ENCODE assay signal across 9 cellular contexts in the genomic region with DNA sequence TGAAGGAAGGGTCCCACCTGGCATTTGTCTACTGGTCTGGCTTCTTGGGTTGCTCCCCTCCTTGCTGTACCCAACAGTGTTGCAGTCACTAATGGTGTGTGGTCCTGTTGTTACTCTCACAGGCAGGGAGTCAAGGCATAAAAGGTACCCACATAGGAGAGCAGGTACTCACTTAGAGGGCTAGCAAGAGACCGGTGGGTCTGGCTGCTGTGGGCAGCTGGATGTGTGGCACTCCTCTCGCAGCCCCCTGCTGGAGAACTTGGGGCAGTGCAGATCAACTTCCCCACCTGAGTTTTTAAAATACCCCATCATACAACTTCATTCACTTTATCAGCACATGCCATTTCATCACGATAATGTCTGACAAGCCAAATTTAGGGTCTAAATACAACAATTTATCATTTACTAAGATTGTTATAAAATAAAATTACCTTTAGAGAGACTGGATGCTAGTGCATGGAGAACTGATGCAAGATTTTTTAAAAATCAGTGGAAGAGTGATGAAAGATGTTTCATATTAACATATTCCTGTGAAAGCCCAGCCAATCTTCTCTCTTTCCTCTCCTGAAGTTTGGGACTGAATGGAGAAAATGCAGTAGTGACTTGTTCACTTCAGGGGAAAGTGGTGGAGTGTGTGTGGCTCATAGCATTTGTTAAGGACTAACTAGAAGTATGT. TPM values are rescaled to one million over a fixed set of nuclear protein-coding genes. Genes with fewer than 3 reads are reported as not detected.
DNase-seq lines count a peak whose midpoint lies in the region; ATAC-seq, FAIRE-seq and TF ChIP-seq lines count a peak whose summit lies in the region.
"Had no signal": no experiment of that assay in that cellular context is flagged by ENCODE, and none has a peak within 500 bp of the region (broad histone marks: within the 10 kb centered on the region; RNA-seq: fewer than 3 reads in every experiment).

No MANE protein-coding gene starts in this region.

- TF ChIP-seq EP300 in H1 (IDR thresholded peaks at IDR 0.05; ENCODE audit: borderline replicate concordance in 1 of 2, low read depth in 2 of 2, low read length in 2 of 2), result no peak

- no peaks in the 10 kb centered on the region for H3K79me2 ChIP-seq in H1 (ENCODE audit: control insufficient read depth in 1 of 2, insufficient read depth in 2 of 2, low read length in 2 of 2)

- peaks cover 26% of the 10 kb centered on the region for H3K4me1 Mint-ChIP-seq in activated CD4-positive, alpha-beta T cell treated with anti-CD3 and anti-CD28 coated beads, Interleukin-2, amount 10 ng/mL, durations not matched to agents 24 days and 14 days
- no peaks in the 10 kb centered on the region for H3K4me1 Mint-ChIP-seq in mesothelial cell of epicardium

- H3K27ac Mint-ChIP-seq in activated CD4-positive, alpha-beta T cell treated with anti-CD3 and anti-CD28 coated beads, Interleukin-2, amount 10 ng/mL, durations not matched to agents 24 days and 14 days, result no peak overlapping the region
- H3K27ac Mint-ChIP-seq in mesothelial cell of epicardium, result no peak overlapping the region

- H3K4me3 ChIP-seq in H1 (ENCODE audit: extremely low read depth in 1 of 4, insufficient read depth in 2 of 4, low read depth in 3 of 4, low read length in 4 of 4), result no peak overlapping the region
- H3K4me3 ChIP-seq in testis, result no peak overlapping the region
- H3K4me3 ChIP-seq: SK-N-MC had no signal

- H3K56ac ChIP-seq in H1 (replicated peaks; ENCODE audit: insufficient read length, low read depth, low read length), result no peak overlapping the region

- DNase-seq in COR-L47 (lab: John Stamatoyannopoulos, UW) (peak; percentile 61), NCI-H2029 treated with DMSO at 0.1 percent for 48 hours (lab: John Stamatoyannopoulos, UW) (peak; percentile 42), H1 (ENCODE audit: low read depth in 1 of 2, low spot score in 2 of 2) (peak in 1 of 2 experiments; percentile 66), mesothelial cell of epicardium (ENCODE audit: low spot score in 2 of 2, unreplicated experiment in 2 of 2) (no peak), testis (peak; percentile 62)
- peak; percentile 84 for DNase-seq in activated CD4-positive, alpha-beta T cell treated with anti-CD3 and anti-CD28 coated beads, Interleukin-2, amount 10 ng/mL, durations not matched to agents 24 days and 14 days

- no peak overlapping the region for H4K5ac ChIP-seq in H1 (ENCODE audit: insufficient read length, low read depth, low read length)

- no peak overlapping the region for H2AK5ac ChIP-seq in H1 (ENCODE audit: low read depth, low read length)

- H4K20me1 ChIP-seq in H1 (replicated peaks in 1 of 2; ENCODE audit: control insufficient read depth in 1 of 2, insufficient read depth in 2 of 2, low read length in 2 of 2), result peaks cover 1 to 4% of the 10 kb centered on the region in 2 experiments

- no peak overlapping the region for H2AFZ ChIP-seq in H1 (ENCODE audit: low read length)

- peaks cover 0 to 1% (median 0%) of the 10 kb centered on the region in 4 experiments; a peak in 3 of 7 replicates for H3K4me1 ChIP-seq in H1 (replicated peaks in 1 of 4; ENCODE audit: control insufficient read depth in 3 of 4, insufficient read depth in 4 of 4, low read length in 3 of 4)
- H3K4me1 ChIP-seq in testis, result no peaks in the 10 kb centered on the region

- ATAC-seq in GM21390 (IDR thresholded peaks at IDR 0.05; ENCODE audit: unreplicated experiment) (peak; percentile 70), HG03097 (IDR thresholded peaks at IDR 0.05; ENCODE audit: low FRiP score, unreplicated experiment) (no peak)

- no peak overlapping the region for H3K9ac ChIP-seq in H1 (replicated peaks in 1 of 4; ENCODE audit: extremely low read depth in 1 of 4, low read depth in 3 of 4, low read length in 3 of 4)

- H3K4me2 ChIP-seq in H1 (ENCODE audit: insufficient read depth in 1 of 2, low read depth in 2 of 2, low read length in 2 of 2), result no peak overlapping the region

- no peak overlapping the region for H2BK15ac ChIP-seq in H1 (ENCODE audit: low read length)

- no peak overlapping the region for H3K18ac ChIP-seq in H1 (ENCODE audit: extremely low read depth, low read length)

- no peak overlapping the region for H2BK120ac ChIP-seq in H1 (replicated peaks; ENCODE audit: low read depth, low read length)

- H3K27me3 ChIP-seq in H1 (replicated peaks in 1 of 4; ENCODE audit: control insufficient read depth in 3 of 4, extremely low read depth in 1 of 4, insufficient read depth in 3 of 4, low read length in 3 of 4), result no peaks in the 10 kb centered on the region
- H3K27me3 ChIP-seq in testis, result no peaks in the 10 kb centered on the region

- no peaks in the 10 kb centered on the region; the same call in 1 of the 2 replicates for H3K23me2 ChIP-seq in H1 (ENCODE audit: low read depth, low read length)

- WGBS in H1 (ENCODE audit: extremely low coverage in 1 of 2, insufficient coverage in 1 of 2, insufficient read length in 1 of 2, insufficient replicate concordance in 2 of 2, low coverage in 1 of 2, low lambda C conversion rate in 2 of 2, missing lambda C conversion rate in 1 of 2), 2 experiments, result 57% methylated on average over 3 of the region's 3 CpGs; no CpG with 5 or more reads in 1 of the 2 experiments
- WGBS in testis, 2 donors, result 25 to 33% methylated on average over 3 of the region's 3 CpGs

- TF ChIP-seq RAD21 in H1 (IDR thresholded peaks at IDR 0.05 in 1 of 2, conservative IDR thresholded peaks at IDR 0.05 in 1 of 2; ENCODE audit: low read depth in 2 of 2, low read length in 2 of 2), result peak; percentile 73 to 76

- no peaks in the 10 kb centered on the region for H3K27me3 Mint-ChIP-seq in activated CD4-positive, alpha-beta T cell treated with anti-CD3 and anti-CD28 coated beads, Interleukin-2, amount 10 ng/mL, durations not matched to agents 24 days and 14 days
- no peaks in the 10 kb centered on the region for H3K27me3 Mint-ChIP-seq in mesothelial cell of epicardium (ENCODE audit: low read depth)

- H4K8ac ChIP-seq in H1 (ENCODE audit: extremely low read depth, insufficient read depth, low read length), result no peak overlapping the region

- H2BK12ac ChIP-seq in H1 (ENCODE audit: low read depth, low read length), result no peak overlapping the region

- H3K4me3 Mint-ChIP-seq in activated CD4-positive, alpha-beta T cell treated with anti-CD3 and anti-CD28 coated beads, Interleukin-2, amount 10 ng/mL, durations not matched to agents 24 days and 14 days, result no peak overlapping the region
- no peak overlapping the region for H3K4me3 Mint-ChIP-seq in mesothelial cell of epicardium

- FAIRE-seq in H1 (lab: Jason Lieb, UNC), result no peak

- CTCF ChIA-PET in H1 (lab: Charles Lee; ENCODE audit: partially characterized antibody), result interaction anchor here (0.7 to 4.3 kb wide), 29 partner anchors 8 to 358 kb away, joined by 3 to 43 read pairs (median 5); a partner anchor contains a TSS

- no peak overlapping the region for H3K27ac ChIP-seq in H1 (ENCODE audit: low read depth, low read length)
- H3K27ac ChIP-seq in testis, result no peak overlapping the region
- H3K27ac ChIP-seq: SK-N-MC had no signal

- no peak overlapping the region for H2BK5ac ChIP-seq in H1 (ENCODE audit: low read depth, low read length)

- H3K9me3 Mint-ChIP-seq in activated CD4-positive, alpha-beta T cell treated with anti-CD3 and anti-CD28 coated beads, Interleukin-2, amount 10 ng/mL, durations not matched to agents 24 days and 14 days, result no peaks in the 10 kb centered on the region
- H3K9me3 Mint-ChIP-seq in mesothelial cell of epicardium, result no peaks in the 10 kb centered on the region

- H3K79me1 ChIP-seq in H1 (ENCODE audit: low read depth, low read length), result no peaks in the 10 kb centered on the region

- no peaks in the 10 kb centered on the region for H3K9me3 ChIP-seq in H1 (ENCODE audit: insufficient read depth in 2 of 2, low read depth in 1 of 2, low read length in 1 of 2)
- H3K9me3 ChIP-seq in testis, result no peaks in the 10 kb centered on the region

- H4K91ac ChIP-seq in H1 (replicated peaks; ENCODE audit: insufficient read length, low read length), result no peak overlapping the region

- POLR2A ChIA-PET in H1 (lab: Charles Lee; ENCODE audit: partially characterized antibody), result interaction anchor here (0.9 to 1.7 kb wide), 2 partner anchors 124 to 131 kb away, joined by 3 read pairs; no protein-coding TSS in a partner anchor

- no peak overlapping the region for H2BK20ac ChIP-seq in H1 (ENCODE audit: low read length)

- no peak overlapping the region for H3K4ac ChIP-seq in H1 (replicated peaks; ENCODE audit: insufficient read length, low read depth, low read length)

- peak; percentile 82 to 91 (median 86) for TF ChIP-seq CTCF in H1 (IDR thresholded peaks at IDR 0.05; ENCODE audit: control extremely low read depth in 1 of 3, insufficient read depth in 1 of 3, low read depth in 1 of 3, low read length in 3 of 3)
- peak; percentile 92 for TF ChIP-seq CTCF in mesothelial cell of epicardium (IDR thresholded peaks at IDR 0.05; ENCODE audit: unreplicated experiment)
- peak; percentile 70 to 93 (median 79) for TF ChIP-seq CTCF in testis (IDR thresholded peaks at IDR 0.05)

- no peak overlapping the region for H3K23ac ChIP-seq in H1 (ENCODE audit: insufficient read length)

- intact Hi-C loops in activated CD4-positive, alpha-beta T cell treated with anti-CD3 and anti-CD28 coated beads, Interleukin-2, amount 10 ng/mL, durations not matched to agents 24 days and 14 days (cut with micrococcal nuclease), result loop anchor here (1.0 kb wide), 3 partner anchors 9 to 132 kb away; no protein-coding TSS in a partner anchor
- intact Hi-C loops in testis (cut with DNase I; ENCODE audit: low total_unique reads), result no loop called here

- TF ChIP-seq POLR2A in H1 (IDR thresholded peaks at IDR 0.05; ENCODE audit: control extremely low read depth in 1 of 2, low read depth in 2 of 2, low read length in 2 of 2), result no peak
- no peak for TF ChIP-seq POLR2A in testis (IDR thresholded peaks at IDR 0.05)

- H3K36me3 Mint-ChIP-seq in activated CD4-positive, alpha-beta T cell treated with anti-CD3 and anti-CD28 coated beads, Interleukin-2, amount 10 ng/mL, durations not matched to agents 24 days and 14 days (ENCODE audit: low read depth), result peaks cover 13% of the 10 kb centered on the region
- H3K36me3 Mint-ChIP-seq in mesothelial cell of epicardium, result peaks cover 20% of the 10 kb centered on the region

- no peak overlapping the region for H3K14ac ChIP-seq in H1 (ENCODE audit: insufficient read length)

- H3K36me3 ChIP-seq in H1 (ENCODE audit: control insufficient read depth in 2 of 4, insufficient read depth in 4 of 4, low read length in 3 of 4) (peaks cover 4 to 12% (median 8%) of the 10 kb centered on the region in 4 experiments; a peak in 7 of 8 replicates), testis (ENCODE audit: low read depth, missing control alignments) (no peaks in the 10 kb centered on the region)

RNA-seq across cellular contexts. Expression of a gene that starts 42.8 kb away (rescaled TPM):
- total RNA-seq in activated CD4-positive, alpha-beta T cell treated with anti-CD3 and anti-CD28 coated beads, Interleukin-2, amount 10 ng/mL, durations not matched to agents 24 days and 14 days, result 9.5 and 15.3 TPM in 2 replicates
- 17.1 and 17.7 TPM in 2 replicates for total RNA-seq in H1 (2021; fragmentation: NEBNext Ultra II Directional; extraction: Animal tissue kit (Norgen Biotek cat#: 25700))
- 11.3 and 11.4 TPM in 2 replicates for polyA plus RNA-seq in H1 (2011; rRNA removed)
- polyA plus RNA-seq in H1 (2011; cell fraction: cytosol; rRNA removed), result 15.8 TPM
- 42.6 TPM for polyA plus RNA-seq in H1 (2011; cell fraction: nucleus; rRNA removed)
- 15.5 to 21.6 TPM (median 16.7 TPM) in 4 replicates for polyA plus RNA-seq in H1 (2012, experiment 1 of 2)
- polyA plus RNA-seq in H1 (2012, experiment 2 of 2), result 8.1 TPM
- polyA plus RNA-seq in H1 (2013, experiment 1 of 2), result 13.1 TPM
- polyA plus RNA-seq in H1 (2013, experiment 2 of 2), result 13.4 TPM
- polyA minus RNA-seq in H1 (2011; rRNA and poly(A)+ RNA removed), result 14.4 and 16.6 TPM in 2 replicates
- 8.4 TPM for polyA minus RNA-seq in H1 (2011; cell fraction: cytosol; rRNA and poly(A)+ RNA removed)
- polyA minus RNA-seq in H1 (2011; cell fraction: nucleus; rRNA and poly(A)+ RNA removed), result 26.4 TPM
- 22.7 to 23.1 TPM (median 22.8 TPM) in 3 replicates for total RNA-seq in mesothelial cell of epicardium
- total RNA-seq in testis, result 10 to 100 TPM; 12.0 to 25.4 TPM
- polyA plus RNA-seq in testis (ENCODE audit: insufficient read depth, low read depth, low replicate concordance), result 21.6 TPM

Comparison
In these comparisons a context has a peak if more than half of its experiments do, and no peak if none do; other contexts are left out.
1. DNase-seq: peak in COR-L47 (single experiment), NCI-H2029 treated with DMSO at 0.1 percent for 48 hours (single experiment), activated CD4-positive, alpha-beta T cell treated with anti-CD3 and anti-CD28 coated beads, Interleukin-2, amount 10 ng/mL, durations not matched to agents 24 days and 14 days (single experiment) and testis (single experiment); none in mesothelial cell of epicardium (0 of 2).
2. Peak in every context shown above with its lines, with median percentiles within 50 percentile points of each other: CTCF ChIP-seq.